In genomic region chr1:62237361-62237760, GRCh38 we compare ENCODE assay signal across 18 cellular contexts. TPM values are rescaled to one million over a fixed set of nuclear protein-coding genes. Genes with fewer than 3 reads are reported as not detected.
DNase-seq lines count a peak whose midpoint lies in the region; FAIRE-seq and TF ChIP-seq lines count a peak whose summit lies in the region.
"Had no signal": no experiment of that assay in that cellular context is flagged by ENCODE, and none has a peak within 500 bp of the region (broad histone marks: within the 10 kb centered on the region; RNA-seq: fewer than 3 reads in every experiment).

No MANE protein-coding gene starts in this region.

- no peaks in the 10 kb centered on the region for H3K9me3 ChIP-seq in breast epithelium

- H3K27ac Mint-ChIP-seq in MCF 10A (ENCODE audit: low read depth, unreplicated experiment) (no peak overlapping the region), type B pancreatic cell (peak overlapping the region; percentile 39)
- H3K27ac Mint-ChIP-seq: CD4-positive, alpha-beta T cell had no signal

- no peak for TF ChIP-seq CTCF in MCF 10A (IDR thresholded peaks at IDR 0.05; ENCODE audit: unreplicated experiment)
- no peak for TF ChIP-seq CTCF in breast epithelium (IDR thresholded peaks at IDR 0.05)
- TF ChIP-seq CTCF in bronchial epithelial cell (IDR thresholded peaks at IDR 0.05; ENCODE audit: insufficient read depth, low read length, severe bottlenecking): no peak
- no peak for TF ChIP-seq CTCF in type B pancreatic cell (conservative IDR thresholded peaks at IDR 0.05)

- no peaks in the 10 kb centered on the region for H3K4me1 ChIP-seq in breast epithelium

- no peak for FAIRE-seq in bronchial epithelial cell (lab: Jason Lieb, UNC)
- FAIRE-seq: A204.1, D721Med had no signal

- no peak for TF ChIP-seq POLR2A in breast epithelium (IDR thresholded peaks at IDR 0.05)

- intact Hi-C loops in MCF 10A (cut with micrococcal nuclease): no loop called here
- intact Hi-C loops in breast epithelium (cut with DNase I; ENCODE audit: low total_unique reads): no loop called here

- POLR2A ChIA-PET in MCF 10A (lab: Yijun Ruan, JAX): interaction anchor here (0.6 to 1.6 kb wide), 8 partner anchors 8 to 200 kb away, joined by 3 to 6 read pairs (median 4); no protein-coding TSS in a partner anchor

- no peak overlapping the region for H3K27ac ChIP-seq in breast epithelium

- H3K4me1 Mint-ChIP-seq in MCF 10A (ENCODE audit: insufficient read depth, unreplicated experiment) (peaks cover 26% of the 10 kb centered on the region), type B pancreatic cell (ENCODE audit: unreplicated experiment) (peaks cover 37% of the 10 kb centered on the region)

- H3K4me3 ChIP-seq in breast epithelium (no peak overlapping the region), bronchial epithelial cell (ENCODE audit: low read depth, low read length) (no peak overlapping the region)

- BruUV-seq in MCF 10A (replicated peaks; lab: Mats Ljungman, UMichigan): no TSS peak

- H3K27me3 Mint-ChIP-seq in MCF 10A (ENCODE audit: insufficient read depth, unreplicated experiment) (no peaks in the 10 kb centered on the region), type B pancreatic cell (no peaks in the 10 kb centered on the region)
- H3K27me3 Mint-ChIP-seq: CD4-positive, alpha-beta T cell had no signal

- no peaks in the 10 kb centered on the region for H3K9me3 Mint-ChIP-seq in MCF 10A (ENCODE audit: unreplicated experiment)
- H3K9me3 Mint-ChIP-seq in type B pancreatic cell: no peaks in the 10 kb centered on the region
- H3K9me3 Mint-ChIP-seq: CD4-positive, alpha-beta T cell had no signal

- H3K36me3 ChIP-seq in breast epithelium (no peaks in the 10 kb centered on the region), bronchial epithelial cell (ENCODE audit: control insufficient read depth, insufficient read depth, low read length) (no peaks in the 10 kb centered on the region)

- H3K4me3 Mint-ChIP-seq in MCF 10A (ENCODE audit: unreplicated experiment): no peak overlapping the region
- H3K4me3 Mint-ChIP-seq in type B pancreatic cell: no peak overlapping the region
- H3K4me3 Mint-ChIP-seq: CD4-positive, alpha-beta T cell had no signal

- DNase-seq in MCF 10A (ENCODE audit: unreplicated experiment): peak; percentile 18
- DNase-seq in breast epithelium (ENCODE audit: low spot score in 2 of 2): no peak
- DNase-seq in M059J (ENCODE audit: low read depth): peak; percentile 77
- peak; percentile 20 for DNase-seq in bronchial epithelial cell (ENCODE audit: low read depth)
- DNase-seq in type B pancreatic cell (ENCODE audit: extremely low spot score, unreplicated experiment): no peak
- DNase-seq in globus pallidus (ENCODE audit: low spot score): no peak
- no peak for DNase-seq in RPMI8226
- no peak for DNase-seq in SHP77 (lab: John Stamatoyannopoulos, UW)
- DNase-seq: CD4-positive, alpha-beta T cell; Karpas-422; NCI-H1417; NCI-H1930; NCI-H2227 treated with DMSO at 0.1 percent for 48 hours; NCI-H526; SIG-M5 had no signal

- H3K36me3 Mint-ChIP-seq in MCF 10A (ENCODE audit: insufficient read depth, unreplicated experiment) (no peaks in the 10 kb centered on the region), type B pancreatic cell (no peaks in the 10 kb centered on the region)

- CTCF ChIA-PET in MCF 10A (lab: Yijun Ruan, JAX): interaction anchor here (0.6 to 2.0 kb wide), 5 partner anchors 62 to 1498 kb away, joined by 3 to 7 read pairs (median 4); no protein-coding TSS in a partner anchor

- H3K27me3 ChIP-seq in breast epithelium (no peaks in the 10 kb centered on the region), bronchial epithelial cell (ENCODE audit: control insufficient read depth, insufficient read depth, low read length) (no peaks in the 10 kb centered on the region)

RNA-seq across cellular contexts. Expression of gene L1TD1, which starts 42.7 kb away (rescaled TPM):
- total RNA-seq in MCF 10A (2022): not detected in 2 replicates
- total RNA-seq in breast epithelium: under 1 TPM; 0.16 to 0.66 (median 0.59) TPM
- total RNA-seq in M059J (2014; rRNA removed; shearing (Covaris generic)): not detected in 2 replicates
- total RNA-seq in bronchial epithelial cell: under 0.01 and 0.13 TPM in 2 replicates
- total RNA-seq in type B pancreatic cell (ENCODE audit: low replicate concordance): 2.9 and 6.2 TPM in 2 replicates
- total RNA-seq: Daoy had no signal

Comparison
In these comparisons a context has a peak if more than half of its experiments do, and no peak if none do; other contexts are left out.
1. DNase-seq: peak in MCF 10A (single experiment), M059J (single experiment) and bronchial epithelial cell (single experiment); none in breast epithelium (0 of 2), type B pancreatic cell (single experiment), globus pallidus (single experiment), RPMI8226 (single experiment) and SHP77 (0 of 2).